ENCODE assay signal across 1 cellular context in the genomic region with DNA sequence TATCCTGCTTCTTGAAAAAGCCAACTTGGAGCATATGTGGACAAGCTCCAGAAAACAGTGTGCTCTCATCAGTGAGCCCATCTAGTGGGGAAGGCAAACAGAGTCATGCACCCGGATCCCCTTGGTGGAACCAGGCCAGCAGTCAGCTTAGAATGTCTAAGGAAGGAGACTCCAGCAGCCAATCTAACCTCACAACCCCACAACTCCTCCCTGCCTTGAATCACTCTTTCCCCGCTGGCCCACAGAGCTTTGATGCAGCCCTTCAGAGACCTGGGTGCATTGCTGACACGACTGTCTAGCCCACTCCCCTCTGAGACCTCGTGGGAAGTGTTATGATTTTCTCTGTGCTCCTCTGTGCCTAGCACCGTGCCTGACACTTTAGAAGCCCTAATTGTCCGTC.
TF ChIP-seq lines count a peak whose summit lies in the region.

No MANE protein-coding gene starts in this region.

TF ChIP-seq in A549, 52 proteins besides CTCF, POLR2A, EP300 and RAD21:
- no peak for TF ChIP-seq SREBF2 (IDR thresholded peaks at IDR 0.05)
- TF ChIP-seq HOXA7 (CRISPR knock-in tag; IDR thresholded peaks at IDR 0.05) = no peak
- no peak for TF ChIP-seq FOSL2 (IDR thresholded peaks at IDR 0.05)
- no peak for TF ChIP-seq FOSL2 (CRISPR knock-in tag; IDR thresholded peaks at IDR 0.05)
- TF ChIP-seq ESRRA (IDR thresholded peaks at IDR 0.05; ENCODE audit: borderline replicate concordance, low read length) = no peak
- TF ChIP-seq, protein P1, sequence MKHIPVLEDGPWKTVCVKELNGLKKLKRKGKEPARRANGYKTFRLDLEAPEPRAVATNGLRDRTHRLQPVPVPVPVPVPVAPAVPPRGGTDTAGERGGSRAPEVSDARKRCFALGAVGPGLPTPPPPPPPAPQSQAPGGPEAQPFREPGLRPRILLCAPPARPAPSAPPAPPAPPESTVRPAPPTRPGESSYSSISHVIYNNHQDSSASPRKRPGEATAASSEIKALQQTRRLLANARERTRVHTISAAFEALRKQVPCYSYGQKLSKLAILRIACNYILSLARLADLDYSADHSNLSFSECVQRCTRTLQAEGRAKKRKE (CRISPR knock-in tag; IDR thresholded peaks at IDR 0.05; ENCODE audit: low read depth) = no peak
- no peak for TF ChIP-seq ZNF302 (CRISPR knock-in tag; IDR thresholded peaks at IDR 0.05)
- TF ChIP-seq HOXB5 (CRISPR knock-in tag; IDR thresholded peaks at IDR 0.05) = no peak
- no peak for TF ChIP-seq RFX5 (IDR thresholded peaks at IDR 0.05)
- TF ChIP-seq NFE2L2 (conservative IDR thresholded peaks at IDR 0.05; ENCODE audit: low read length) = no peak
- TF ChIP-seq KDM1A (IDR thresholded peaks at IDR 0.05; ENCODE audit: low read depth) = no peak
- no peak for TF ChIP-seq MAZ (IDR thresholded peaks at IDR 0.05; ENCODE audit: borderline replicate concordance, low read depth, low read length)
- TF ChIP-seq, protein P2, sequence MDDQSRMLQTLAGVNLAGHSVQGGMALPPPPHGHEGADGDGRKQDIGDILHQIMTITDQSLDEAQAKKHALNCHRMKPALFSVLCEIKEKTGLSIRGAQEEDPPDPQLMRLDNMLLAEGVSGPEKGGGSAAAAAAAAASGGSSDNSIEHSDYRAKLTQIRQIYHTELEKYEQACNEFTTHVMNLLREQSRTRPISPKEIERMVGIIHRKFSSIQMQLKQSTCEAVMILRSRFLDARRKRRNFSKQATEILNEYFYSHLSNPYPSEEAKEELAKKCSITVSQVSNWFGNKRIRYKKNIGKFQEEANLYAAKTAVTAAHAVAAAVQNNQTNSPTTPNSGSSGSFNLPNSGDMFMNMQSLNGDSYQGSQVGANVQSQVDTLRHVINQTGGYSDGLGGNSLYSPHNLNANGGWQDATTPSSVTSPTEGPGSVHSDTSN (IDR thresholded peaks at IDR 0.05) = no peak
- no peak for TF ChIP-seq TP53 (CRISPR knock-in tag; IDR thresholded peaks at IDR 0.05)
- TF ChIP-seq ZFP36 (IDR thresholded peaks at IDR 0.05; ENCODE audit: borderline replicate concordance, partially characterized antibody) = no peak
